ENCODE assay signal across 8 cellular contexts in the genomic region with DNA sequence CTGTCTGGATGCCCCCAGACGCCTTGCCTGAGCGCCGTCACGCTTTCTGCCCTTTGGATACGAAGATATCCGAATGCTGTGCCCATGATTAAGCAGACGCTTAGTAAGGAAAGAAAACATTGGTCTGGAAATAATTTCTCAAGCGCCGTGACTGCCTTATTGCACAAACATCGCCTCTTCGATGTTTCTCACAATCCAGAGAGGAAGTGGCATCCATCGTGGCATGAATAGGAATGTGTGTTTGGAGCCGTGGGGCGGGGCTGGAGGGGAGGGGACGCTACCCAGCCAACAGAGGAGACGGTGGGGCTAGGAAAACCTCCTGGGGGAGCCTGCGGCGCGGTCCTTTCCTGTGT. TPM values are rescaled to one million over a fixed set of nuclear protein-coding genes. Genes with fewer than 3 reads are reported as not detected.
DNase-seq lines count a peak whose midpoint lies in the region; ATAC-seq, FAIRE-seq and TF ChIP-seq lines count a peak whose summit lies in the region.

No MANE protein-coding gene starts in this region.

- H3K9ac ChIP-seq in neuronal stem cell (ENCODE audit: low read depth, low read length, poor library complexity) (no peak overlapping the region), Karpas-422 (ENCODE audit: low read length) (no peak overlapping the region)

- H3K9me2 ChIP-seq in Karpas-422 (replicated peaks; ENCODE audit: insufficient read depth, low read length), result no peaks in the 10 kb centered on the region

- H3K27me3 ChIP-seq in neuronal stem cell (ENCODE audit: control insufficient read depth in 3 of 3, insufficient read depth in 3 of 3, low read depth in 1 of 3, low read length in 3 of 3) (peaks cover 5 to 33% (median 8%) of the 10 kb centered on the region in 3 experiments), Karpas-422 (ENCODE audit: low read length) (no peaks in the 10 kb centered on the region)

- H4K91ac ChIP-seq in neuronal stem cell (ENCODE audit: low read depth, low read length, poor library complexity), result no peak overlapping the region

- H2AFZ ChIP-seq in neuronal stem cell (ENCODE audit: low read length), result peak overlapping the region; percentile 97
- H2AFZ ChIP-seq in Karpas-422 (ENCODE audit: low read length), result no peak overlapping the region

- peak; percentile 24 for DNase-seq in H54 (ENCODE audit: insufficient read length, low spot score)
- DNase-seq in RPMI7951 (ENCODE audit: low read depth), result peak; percentile 19
- DNase-seq in neuronal stem cell (ENCODE audit: low spot score), result no peak
- no peak for DNase-seq in GF-D8 (lab: John Stamatoyannopoulos, UW)
- no peak for DNase-seq in Karpas-422
- DNase-seq in T-helper 9 cell, result no peak

- H3K4ac ChIP-seq in neuronal stem cell (ENCODE audit: low read length), result no peak overlapping the region

- peaks cover 3 to 10% of the 10 kb centered on the region in 2 donors for H3K4me1 ChIP-seq in neuronal stem cell (ENCODE audit: control insufficient read depth in 2 of 2, insufficient read depth in 1 of 2, low read depth in 1 of 2, low read length in 2 of 2)
- peaks cover 15% of the 10 kb centered on the region for H3K4me1 ChIP-seq in Karpas-422 (ENCODE audit: low read length)

- no peaks in the 10 kb centered on the region for H3K79me2 ChIP-seq in Karpas-422 (ENCODE audit: low read length)

- no peak for FAIRE-seq in H54 (lab: Jason Lieb, UNC)

- no peak overlapping the region for H3K23ac ChIP-seq in neuronal stem cell (ENCODE audit: low read depth, low read length, poor library complexity)

- no peak overlapping the region for H2BK12ac ChIP-seq in neuronal stem cell (ENCODE audit: low read length)

- no peak overlapping the region for H2BK5ac ChIP-seq in neuronal stem cell (ENCODE audit: low read length)

- H3K4me3 ChIP-seq in neuronal stem cell (ENCODE audit: low read length in 2 of 2) (peak overlapping the region; percentile 80 to 84), Karpas-422 (ENCODE audit: low read length) (no peak overlapping the region)

- H4K8ac ChIP-seq in neuronal stem cell (ENCODE audit: low read depth, low read length), result no peak overlapping the region

- H3K9me3 ChIP-seq in neuronal stem cell (replicated peaks in 1 of 2; ENCODE audit: control insufficient read depth in 2 of 2, insufficient read depth in 1 of 2, low read depth in 1 of 2, low read length in 2 of 2) (no peaks in the 10 kb centered on the region), Karpas-422 (ENCODE audit: low read length) (no peaks in the 10 kb centered on the region)

- H3K18ac ChIP-seq in neuronal stem cell (ENCODE audit: low read length), result peak overlapping the region; percentile 87

- WGBS in neuronal stem cell (ENCODE audit: extremely low coverage in 2 of 2, insufficient read length in 2 of 2, insufficient replicate concordance in 1 of 2), 2 donors, result no CpG with 5 or more reads among the region's 19 CpGs

- no peak overlapping the region for H2AK5ac ChIP-seq in neuronal stem cell (ENCODE audit: low read depth, low read length)

- H3K4me2 ChIP-seq in neuronal stem cell (ENCODE audit: insufficient read depth, low read length, poor library complexity, severe bottlenecking) (peak overlapping the region; percentile 95), Karpas-422 (ENCODE audit: low read depth, low read length, poor library complexity, severe bottlenecking) (no peak overlapping the region)

- no peak overlapping the region for H2BK120ac ChIP-seq in neuronal stem cell (ENCODE audit: low read depth, low read length)

- H3K79me1 ChIP-seq in neuronal stem cell (ENCODE audit: low read depth, low read length), result no peaks in the 10 kb centered on the region

- H3K14ac ChIP-seq in neuronal stem cell (ENCODE audit: low read length), result no peak overlapping the region

- no peak overlapping the region for H2BK15ac ChIP-seq in neuronal stem cell (ENCODE audit: low read length)

- no peaks in the 10 kb centered on the region for H4K20me1 ChIP-seq in Karpas-422 (ENCODE audit: insufficient read depth, low read depth, low read length)

- H3K36me3 ChIP-seq in neuronal stem cell (replicated peaks in 1 of 2; ENCODE audit: control insufficient read depth in 2 of 2, insufficient read depth in 2 of 2, low read length in 2 of 2) (no peaks in the 10 kb centered on the region), Karpas-422 (ENCODE audit: insufficient read depth, low read length) (no peaks in the 10 kb centered on the region)

- H3K27ac ChIP-seq in neuronal stem cell (replicated peaks; ENCODE audit: low read length) (no peak overlapping the region), Karpas-422 (ENCODE audit: low read length) (no peak overlapping the region)

- TF ChIP-seq POLR2A in H54 (IDR thresholded peaks at IDR 0.05; ENCODE audit: low read depth, low read length), result no peak

- ATAC-seq in esophagus mucosa, result peak; percentile 44
- no peak for ATAC-seq in GM21360 (IDR thresholded peaks at IDR 0.05; ENCODE audit: unreplicated experiment)

RNA-seq across cellular contexts. Expression of a gene that starts 0.6 kb away (rescaled TPM):
- total RNA-seq in RPMI7951 (2014; rRNA removed; shearing (Covaris generic)), result not detected in 2 replicates
- 36.0 TPM for total RNA-seq in esophagus mucosa
- 0.63 TPM for polyA plus RNA-seq in neuronal stem cell (2013, experiment 1 of 2)
- 0.79 TPM for polyA plus RNA-seq in neuronal stem cell (2013, experiment 2 of 2)
- total RNA-seq in Karpas-422 (2014; rRNA removed; shearing (Covaris generic); ENCODE audit: low replicate concordance), result 0.32 TPM in 1 of 2 replicates, not detected in the other

Comparison
In these comparisons a context has a peak if more than half of its experiments do, and no peak if none do; other contexts are left out.
1. DNase-seq: peak in H54 (single experiment) and RPMI7951 (single experiment); none in neuronal stem cell (single experiment), GF-D8 (single experiment), Karpas-422 (single experiment) and T-helper 9 cell (single experiment).
2. RNA of a gene that starts 0.6 kb away (total RNA-seq): 36.0 TPM in esophagus mucosa (single experiment); not detected in RPMI7951 and 0.32 TPM in Karpas-422; every median in the first group is over 10 times any median in the second.